In the genomic region with DNA sequence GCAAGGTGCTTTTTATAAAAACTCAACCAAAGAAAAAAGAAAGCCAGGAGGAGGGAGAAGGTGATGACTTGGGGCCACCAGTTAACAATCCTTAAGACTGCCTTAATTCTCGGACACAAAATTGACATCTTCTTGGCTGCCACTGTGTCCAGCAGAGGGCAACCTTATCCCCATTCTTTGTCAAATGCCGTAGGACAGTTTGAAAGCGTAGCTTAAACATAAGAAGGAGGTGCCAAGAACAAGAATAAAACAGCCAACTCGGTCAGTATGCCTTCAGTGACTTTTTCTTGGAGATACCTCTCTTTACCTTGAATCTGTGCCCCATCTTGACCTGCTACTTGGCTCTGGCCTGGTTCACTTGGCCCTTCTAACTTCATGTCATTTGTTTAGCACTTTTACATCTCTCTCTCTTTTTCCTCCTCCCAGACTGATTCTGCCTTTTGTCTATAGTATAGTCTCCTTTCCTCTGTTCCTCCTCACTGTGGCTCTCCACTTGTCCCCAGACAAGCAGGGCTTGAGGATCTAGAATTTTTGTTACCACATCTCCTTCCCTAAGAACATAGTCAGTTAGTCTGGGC, we compare ENCODE assay signal across 8 cellular contexts.
A peak's percentile ranks its signal among the peaks of the same experiment; 100 is the strongest.
DNase-seq lines count a peak whose midpoint lies in the region; ATAC-seq and TF ChIP-seq lines count a peak whose summit lies in the region.

No MANE protein-coding gene starts in this region.

- no peaks in the 10 kb centered on the region for H3K36me3 ChIP-seq in kidney epithelial cell (ENCODE audit: control insufficient read depth, insufficient read depth, low read length)

- TF ChIP-seq CTCF in kidney epithelial cell (IDR thresholded peaks at IDR 0.05; ENCODE audit: insufficient read depth, low read length, poor library complexity, severe bottlenecking), result peak; percentile 71

- H3K9me3 Mint-ChIP-seq in T-helper 1 cell treated with Interleukin-12 subunit alpha and Interleukin-12 subunit beta and Interleukin-4 antibody, amounts not matched to agents 30 μg/mL and 1 μg/mL, for 36 hours, result no peaks in the 10 kb centered on the region

- H3K4me1 Mint-ChIP-seq in T-helper 1 cell treated with Interleukin-12 subunit alpha and Interleukin-12 subunit beta and Interleukin-4 antibody, amounts not matched to agents 30 μg/mL and 1 μg/mL, for 36 hours (ENCODE audit: low read depth), result peaks cover 27% of the 10 kb centered on the region

- peak; percentile 63 for ATAC-seq in Right ventricle myocardium inferior

- no peaks in the 10 kb centered on the region for H3K36me3 Mint-ChIP-seq in T-helper 1 cell treated with Interleukin-12 subunit alpha and Interleukin-12 subunit beta and Interleukin-4 antibody, amounts not matched to agents 30 μg/mL and 1 μg/mL, for 36 hours (ENCODE audit: low read depth)

- intact Hi-C loops in Right ventricle myocardium inferior (cut with DNase I), result no loop called here
- intact Hi-C loops in cardiac septum (cut with DNase I), result no loop called here

- no peak overlapping the region for H3K4me3 ChIP-seq in kidney epithelial cell (ENCODE audit: low read depth, low read length)

- in situ Hi-C loops in T47D (cut with HindIII; ENCODE audit: low pct_unique_long_range_greater_than_20kb, low sequenced_read_pairs), result no loop called here

- peak overlapping the region; percentile 43 for H3K27ac Mint-ChIP-seq in T-helper 1 cell treated with Interleukin-12 subunit alpha and Interleukin-12 subunit beta and Interleukin-4 antibody, amounts not matched to agents 30 μg/mL and 1 μg/mL, for 36 hours

- DNase-seq in Right ventricle myocardium inferior (ENCODE audit: missing footprints) (no peak), cardiac septum (ENCODE audit: low spot score) (no peak), KG1 (lab: John Stamatoyannopoulos, UW) (peak; percentile 43), T47D (ENCODE audit: low read depth in 1 of 2, low spot score in 1 of 2) (peak; percentile 4 to 69), kidney epithelial cell (ENCODE audit: low read depth) (peak; percentile 16), NCI-H526 treated with DMSO at 0.1 percent for 48 hours (lab: John Stamatoyannopoulos, UW) (no peak)
- peak; percentile 27 for DNase-seq in stimulated activated CD8-positive, alpha-beta memory T cell treated with anti-CD3 and anti-CD28 coated beads, Interleukin-15, amount 100 ng/mL, for 1 hour (ENCODE audit: low read depth)

- peak overlapping the region; percentile 64 for H3K4me3 Mint-ChIP-seq in T-helper 1 cell treated with Interleukin-12 subunit alpha and Interleukin-12 subunit beta and Interleukin-4 antibody, amounts not matched to agents 30 μg/mL and 1 μg/mL, for 36 hours

- no peaks in the 10 kb centered on the region for H3K27me3 ChIP-seq in kidney epithelial cell (ENCODE audit: control insufficient read depth, insufficient read depth, low read length)

- peaks cover 1% of the 10 kb centered on the region for H3K27me3 Mint-ChIP-seq in T-helper 1 cell treated with Interleukin-12 subunit alpha and Interleukin-12 subunit beta and Interleukin-4 antibody, amounts not matched to agents 30 μg/mL and 1 μg/mL, for 36 hours (ENCODE audit: low read depth)

Comparison
In these comparisons a context has a peak if more than half of its experiments do, and no peak if none do; other contexts are left out.
1. DNase-seq: peak in KG1 (single experiment), T47D (2 of 2), kidney epithelial cell (single experiment) and stimulated activated CD8-positive, alpha-beta memory T cell treated with anti-CD3 and anti-CD28 coated beads, Interleukin-15, amount 100 ng/mL, for 1 hour (single experiment); none in Right ventricle myocardium inferior (single experiment), cardiac septum (single experiment) and NCI-H526 treated with DMSO at 0.1 percent for 48 hours (single experiment).